8 cellular contexts compared by ENCODE assay signal in the genomic region with DNA sequence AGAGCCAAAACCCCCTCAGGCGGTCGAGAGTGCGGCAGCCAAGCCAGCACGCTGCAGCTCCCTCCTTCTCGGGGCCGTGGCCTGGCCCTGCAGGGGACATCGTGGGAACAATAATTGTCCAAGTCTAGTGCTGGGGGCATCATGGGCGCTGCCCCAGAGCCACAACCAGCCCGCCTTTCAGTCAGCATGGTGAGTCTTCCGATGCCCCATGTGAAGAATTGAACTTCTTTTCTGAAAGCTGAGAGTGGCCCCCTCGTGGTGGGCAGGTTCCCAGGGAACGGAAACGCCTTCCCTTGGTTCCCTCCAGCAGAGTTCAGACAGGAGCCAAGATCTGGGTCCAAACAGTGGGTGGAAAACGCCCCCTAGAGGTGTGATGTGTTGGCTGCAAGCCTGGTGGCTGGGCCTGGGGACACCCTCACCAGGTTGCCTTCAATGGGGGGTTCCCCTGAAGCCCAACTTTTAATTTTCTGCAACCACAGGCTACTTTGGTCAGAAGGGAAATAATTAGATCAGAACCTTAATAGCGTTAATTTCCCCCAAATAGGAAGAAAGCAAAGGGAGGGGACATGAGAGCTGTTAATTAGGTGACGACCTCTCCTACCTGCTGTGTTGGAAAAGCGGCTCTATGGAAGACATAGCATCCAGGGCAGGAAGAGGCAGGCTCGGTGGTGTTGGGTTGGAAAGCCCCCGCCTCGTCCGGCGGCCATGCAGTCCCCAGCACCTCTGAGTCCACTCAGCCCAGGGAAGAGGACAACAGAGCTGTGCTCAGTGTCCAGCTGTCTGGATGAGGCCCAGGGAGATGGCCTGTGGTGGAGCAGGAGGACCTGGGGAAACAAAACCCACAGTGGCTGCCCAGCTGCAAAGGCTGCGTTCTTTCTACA. TPM values are rescaled to one million over a fixed set of nuclear protein-coding genes. Genes with fewer than 3 reads are reported as not detected.
DNase-seq lines count a peak whose midpoint lies in the region; ATAC-seq and TF ChIP-seq lines count a peak whose summit lies in the region.

No MANE protein-coding gene starts in this region.

- no peak for TF ChIP-seq POLR2A in suprapubic skin (IDR thresholded peaks at IDR 0.05)

- TF ChIP-seq CTCF in DND-41 (IDR thresholded peaks at IDR 0.05; ENCODE audit: borderline replicate concordance, extremely low read depth, low read length, poor library complexity, severe bottlenecking) = peak; percentile 97
- TF ChIP-seq CTCF in neural progenitor cell (IDR thresholded peaks at IDR 0.05) = peak; percentile 99
- TF ChIP-seq CTCF in suprapubic skin (IDR thresholded peaks at IDR 0.05) = peak; percentile 85 to 86

- H3F3A ChIP-seq in neural progenitor cell (ENCODE audit: low read depth) = peaks cover 16% of the 10 kb centered on the region

- no peaks in the 10 kb centered on the region for H4K20me1 ChIP-seq in DND-41 (ENCODE audit: insufficient read depth, low read length)
- H4K20me1 ChIP-seq in neural progenitor cell (ENCODE audit: low read depth) = peaks cover 7% of the 10 kb centered on the region

- no peaks in the 10 kb centered on the region for H3K27me3 Mint-ChIP-seq in activated T-cell treated with anti-CD3 and anti-CD28 coated beads, Interleukin-2, amount 50 U/mL, for 72 hours (ENCODE audit: low read depth)
- peaks cover 19% of the 10 kb centered on the region for H3K27me3 Mint-ChIP-seq in neural progenitor cell (ENCODE audit: insufficient read depth, low read depth)

- no peaks in the 10 kb centered on the region for H3K36me3 ChIP-seq in DND-41 (ENCODE audit: insufficient read depth, low read length)
- no peaks in the 10 kb centered on the region for H3K36me3 ChIP-seq in MG63
- H3K36me3 ChIP-seq in neural progenitor cell = no peaks in the 10 kb centered on the region
- H3K36me3 ChIP-seq in suprapubic skin = no peaks in the 10 kb centered on the region

- no peak overlapping the region for H3K9ac ChIP-seq in DND-41 (ENCODE audit: low read depth, low read length)
- H3K9ac ChIP-seq in neural progenitor cell = no peak overlapping the region

- H3K79me2 ChIP-seq in DND-41 (ENCODE audit: insufficient read depth, low read length) (peaks cover 6% of the 10 kb centered on the region; the same call in 1 of the 2 replicates), neural progenitor cell (ENCODE audit: low read depth) (no peaks in the 10 kb centered on the region)

- no peaks in the 10 kb centered on the region for H3K36me3 Mint-ChIP-seq in activated T-cell treated with anti-CD3 and anti-CD28 coated beads, Interleukin-2, amount 50 U/mL, for 72 hours (ENCODE audit: insufficient read depth in 2 of 2)
- H3K36me3 Mint-ChIP-seq in neural progenitor cell = no peaks in the 10 kb centered on the region

- WGBS in suprapubic skin = 26% methylated on average over 21 of the region's 23 CpGs

- H3K4me2 ChIP-seq in DND-41 (ENCODE audit: insufficient read depth, low read length) = no peak overlapping the region
- peak overlapping the region; percentile 35 for H3K4me2 ChIP-seq in neural progenitor cell

- no peak overlapping the region for H3K4me3 ChIP-seq in DND-41 (ENCODE audit: low read depth in 1 of 2, low read length in 2 of 2)
- no peak overlapping the region for H3K4me3 ChIP-seq in MG63
- H3K4me3 ChIP-seq in neural progenitor cell = no peak overlapping the region
- no peak overlapping the region for H3K4me3 ChIP-seq in suprapubic skin

- H3K9me3 ChIP-seq in DND-41 (ENCODE audit: insufficient read depth, low read length, severe bottlenecking) = no peaks in the 10 kb centered on the region
- H3K9me3 ChIP-seq in MG63 = no peaks in the 10 kb centered on the region
- no peaks in the 10 kb centered on the region for H3K9me3 ChIP-seq in neural progenitor cell (ENCODE audit: low read depth)
- H3K9me3 ChIP-seq in suprapubic skin = no peaks in the 10 kb centered on the region

- no peak overlapping the region for H3K4me3 Mint-ChIP-seq in activated T-cell treated with anti-CD3 and anti-CD28 coated beads, Interleukin-2, amount 50 U/mL, for 72 hours
- no peak overlapping the region for H3K4me3 Mint-ChIP-seq in neural progenitor cell

- H3K27me3 ChIP-seq in DND-41 (ENCODE audit: insufficient read depth, low read length, poor library complexity) (no peaks in the 10 kb centered on the region), MG63 (no peaks in the 10 kb centered on the region), neural progenitor cell (peaks cover 41% of the 10 kb centered on the region), suprapubic skin (peaks cover 2% of the 10 kb centered on the region)

- no peak overlapping the region for H3K27ac Mint-ChIP-seq in activated T-cell treated with anti-CD3 and anti-CD28 coated beads, Interleukin-2, amount 50 U/mL, for 72 hours
- peak overlapping the region; percentile 63 for H3K27ac Mint-ChIP-seq in neural progenitor cell

- DNase-seq in DND-41 (peak; percentile 87), MG63 (peak; percentile 90), RPMI7951 (ENCODE audit: low read depth) (peak; percentile 94), fibroblast of peridontal ligament (ENCODE audit: extremely low read depth) (peak; percentile 91), neural progenitor cell (ENCODE audit: low spot score) (peak; percentile 95), suprapubic skin (ENCODE audit: low spot score in 2 of 2) (peak; percentile 85 to 89)
- peak; percentile 78 to 82 for DNase-seq in activated T-cell treated with anti-CD3 and anti-CD28 coated beads, Interleukin-2, amount 50 U/mL, for 72 hours

- H3K4me1 ChIP-seq in DND-41 (ENCODE audit: insufficient read depth, low read length) (peaks cover 30% of the 10 kb centered on the region), neural progenitor cell (peaks cover 14% of the 10 kb centered on the region), suprapubic skin (peaks cover 31% of the 10 kb centered on the region)

- H3K4me1 Mint-ChIP-seq in activated T-cell treated with anti-CD3 and anti-CD28 coated beads, Interleukin-2, amount 50 U/mL, for 72 hours (ENCODE audit: low read depth) = peaks cover 27% of the 10 kb centered on the region
- H3K4me1 Mint-ChIP-seq in neural progenitor cell = peaks cover 23% of the 10 kb centered on the region

- H3K9me3 Mint-ChIP-seq in activated T-cell treated with anti-CD3 and anti-CD28 coated beads, Interleukin-2, amount 50 U/mL, for 72 hours = no peaks in the 10 kb centered on the region
- no peaks in the 10 kb centered on the region for H3K9me3 Mint-ChIP-seq in neural progenitor cell

- TF ChIP-seq EP300 in suprapubic skin (IDR thresholded peaks at IDR 0.05) = no peak

- H2AFZ ChIP-seq in DND-41 (ENCODE audit: low read depth, low read length) (no peak overlapping the region), neural progenitor cell (replicated peaks) (no peak overlapping the region)

- H3K27ac ChIP-seq in DND-41 (ENCODE audit: low read length) (no peak overlapping the region), neural progenitor cell (no peak overlapping the region), suprapubic skin (no peak overlapping the region)

- ATAC-seq in DND-41 (ENCODE audit: insufficient read depth, low read depth) = peak; percentile 50
- peak; percentile 14 to 22 for ATAC-seq in activated T-cell treated with anti-CD3 and anti-CD28 coated beads, Interleukin-2, amount 50 U/mL, for 72 hours (replicated peaks in 1 of 2)
- ATAC-seq in HG03045 (IDR thresholded peaks at IDR 0.05; ENCODE audit: unreplicated experiment) = no peak

RNA-seq across cellular contexts. Expression of a gene that starts 4.7 kb away (rescaled TPM):
- total RNA-seq in MG63 (2014; rRNA removed; shearing (Covaris generic); ENCODE audit: low replicate concordance) = 52.1 and 63.5 TPM in 2 replicates
- total RNA-seq in RPMI7951 (2014; rRNA removed; shearing (Covaris generic)) = 44.7 and 58.5 TPM in 2 replicates
- total RNA-seq in activated T-cell treated with anti-CD3 and anti-CD28 coated beads, Interleukin-2, amount 50 U/mL, for 72 hours = 10 to 100 TPM; 14.1 to 14.7 TPM
- total RNA-seq in neural progenitor cell (ENCODE audit: low replicate concordance) = 14.0 and 18.1 TPM in 2 replicates
- 10 to 100 TPM in 3 of 4 donors, 1 to 10 TPM in 1; 10.0 to 13.3 (median 11.7) TPM for total RNA-seq in suprapubic skin

RNA-seq across cellular contexts. Expression of a gene that starts 13.1 kb away (rescaled TPM):
- total RNA-seq in MG63 (2014; rRNA removed; shearing (Covaris generic); ENCODE audit: low replicate concordance) = 67.7 and 72.3 TPM in 2 replicates
- total RNA-seq in RPMI7951 (2014; rRNA removed; shearing (Covaris generic)) = 47.6 and 73.5 TPM in 2 replicates
- 10 to 100 TPM; 42.9 to 44.9 TPM for total RNA-seq in activated T-cell treated with anti-CD3 and anti-CD28 coated beads, Interleukin-2, amount 50 U/mL, for 72 hours
- total RNA-seq in neural progenitor cell (ENCODE audit: low replicate concordance) (7.0 and 23.9 TPM in 2 replicates), suprapubic skin (10 to 100 TPM; 32.1 to 54.1 (median 42.5) TPM)

RNA-seq across cellular contexts. Expression of a gene that starts 25.3 kb away (rescaled TPM):
- 2.8 TPM in 1 of 2 replicates, not detected in the other for total RNA-seq in MG63 (2014; rRNA removed; shearing (Covaris generic); ENCODE audit: low replicate concordance)
- total RNA-seq in RPMI7951 (2014; rRNA removed; shearing (Covaris generic)) = 4.1 and 5.9 TPM in 2 replicates
- under 1 TPM; 0.31 to 0.46 TPM for total RNA-seq in activated T-cell treated with anti-CD3 and anti-CD28 coated beads, Interleukin-2, amount 50 U/mL, for 72 hours
- total RNA-seq in neural progenitor cell (ENCODE audit: low replicate concordance) = 10.5 and 34.8 TPM in 2 replicates
- total RNA-seq in suprapubic skin = 10 to 100 TPM in 1 of 4 donors, 1 to 10 TPM in 3; 6.1 to 11.3 (median 8.1) TPM
